ENCODE assay signal across 8 cellular contexts in genomic region chr5:132260714-132261615, GRCh38. TPM values are rescaled to one million over a fixed set of nuclear protein-coding genes. Genes with fewer than 3 reads are reported as not detected.
DNase-seq lines count a peak whose midpoint lies in the region; ATAC-seq and TF ChIP-seq lines count a peak whose summit lies in the region.

No MANE protein-coding gene starts in this region.

- peak overlapping the region; percentile 20; the same call in 1 of the 2 replicates for H3K4me2 ChIP-seq in PC-9
- peak overlapping the region; percentile 98 for H3K4me2 ChIP-seq in mammary epithelial cell (ENCODE audit: insufficient read depth, low read depth, low read length)

- dilution Hi-C loops in mammary epithelial cell (cut with HindIII; ENCODE audit: low sequenced_read_pairs) = loop anchor here (5.0 kb wide), 2 partner anchors 34 to 106 kb away; partner anchors contain the start of genes P4HA2 and SLC22A5

- H4K20me1 ChIP-seq in PC-9 (ENCODE audit: insufficient read depth) = no peaks in the 10 kb centered on the region
- H4K20me1 ChIP-seq in mammary epithelial cell (ENCODE audit: insufficient read depth, low read length) = no peaks in the 10 kb centered on the region

- TF ChIP-seq CTCF in PC-9 (conservative IDR thresholded peaks at IDR 0.05) (no peak), mammary epithelial cell (conservative IDR thresholded peaks at IDR 0.05 in 1 of 2, IDR thresholded peaks at IDR 0.05 in 1 of 2; ENCODE audit: extremely low read depth in 1 of 2, insufficient read depth in 1 of 2, low read depth in 1 of 2, low read length in 2 of 2) (no peak)

- intact Hi-C loops in Right ventricle myocardium superior (cut with DNase I) (no loop called here), cardiac septum (cut with DNase I) (no loop called here), PC-9 (cut with micrococcal nuclease; ENCODE audit: unreplicated experiment) (no loop called here), mammary epithelial cell (cut with micrococcal nuclease) (no loop called here)

- ATAC-seq in Right ventricle myocardium superior (ENCODE audit: poor library complexity) (no peak), GM19467 (IDR thresholded peaks at IDR 0.05; ENCODE audit: unreplicated experiment) (no peak), HG03469 (IDR thresholded peaks at IDR 0.05; ENCODE audit: unreplicated experiment) (no peak)

- in situ Hi-C loops in mammary epithelial cell (cut with MboI; ENCODE audit: low sequenced_read_pairs in 2 of 2) = no loop called here

- H3K4me3 ChIP-seq in PC-9 = no peak overlapping the region
- H3K4me3 ChIP-seq in mammary epithelial cell (replicated peaks in 1 of 3; ENCODE audit: insufficient read depth in 1 of 3, low read depth in 2 of 3, low read length in 3 of 3) = peak overlapping the region in 1 of 3 experiments; percentile 81
- H3K4me3 ChIP-seq in mucosa of rectum (ENCODE audit: low read length in 2 of 2) = no peak overlapping the region

- H3F3A ChIP-seq in PC-9 (ENCODE audit: insufficient read depth, low read depth) = peaks cover 7% of the 10 kb centered on the region; the same call in 1 of the 2 replicates

- no peaks in the 10 kb centered on the region for H3K9me3 ChIP-seq in PC-9 (ENCODE audit: insufficient read depth, low read depth)
- no peaks in the 10 kb centered on the region for H3K9me3 ChIP-seq in mammary epithelial cell (replicated peaks; ENCODE audit: insufficient read depth, low read length)
- H3K9me3 ChIP-seq in mucosa of rectum (ENCODE audit: control insufficient read depth in 2 of 2, low read length in 2 of 2) = no peaks in the 10 kb centered on the region

- 0 out of 2 replicates have a peak, but pooled peaks cover 3% of the 10 kb centered on the region for H3K27me3 ChIP-seq in PC-9 (ENCODE audit: insufficient read depth, low read depth)
- no peaks in the 10 kb centered on the region for H3K27me3 ChIP-seq in mammary epithelial cell (ENCODE audit: insufficient read depth, low read length)
- H3K27me3 ChIP-seq in mucosa of rectum (ENCODE audit: control insufficient read depth in 2 of 2, insufficient read depth in 2 of 2, low read length in 2 of 2) = no peaks in the 10 kb centered on the region

- H3K9ac ChIP-seq in mammary epithelial cell (ENCODE audit: insufficient read depth, low read length) (peak overlapping the region; percentile 99), mucosa of rectum (ENCODE audit: low read depth in 1 of 2, low read length in 2 of 2) (no peak overlapping the region)

- H2AFZ ChIP-seq in PC-9 (no peak overlapping the region), mammary epithelial cell (ENCODE audit: low read depth, low read length) (no peak overlapping the region)

- H3K36me3 ChIP-seq in PC-9 (ENCODE audit: low read depth) = no peaks in the 10 kb centered on the region
- H3K36me3 ChIP-seq in mammary epithelial cell (ENCODE audit: insufficient read depth, low read length) = peaks cover 6% of the 10 kb centered on the region
- no peaks in the 10 kb centered on the region for H3K36me3 ChIP-seq in mucosa of rectum (ENCODE audit: control insufficient read depth in 2 of 2, insufficient read depth in 2 of 2, low read length in 2 of 2)

- WGBS in mammary epithelial cell (ENCODE audit: low coverage, missing lambda C conversion rate) = 0% methylated on average over 6 of the region's 6 CpGs

- H3K27ac ChIP-seq in PC-9 = no peak overlapping the region
- H3K27ac ChIP-seq in mammary epithelial cell (ENCODE audit: insufficient read depth, low read depth, low read length) = peak overlapping the region; percentile 92
- H3K27ac ChIP-seq in mucosa of rectum (ENCODE audit: low read depth in 2 of 2, low read length in 2 of 2) = peak overlapping the region; percentile 81 to 86
- peak overlapping the region; percentile 9 for H3K27ac ChIP-seq in substantia nigra (ENCODE audit: low read depth, low read length, poor library complexity, severe bottlenecking)

- POLR2A ChIA-PET in PC-9 (lab: Charles Lee; ENCODE audit: unreplicated experiment) = interaction anchor here (0.6 to 0.9 kb wide), 3 partner anchors 21 to 999 kb away, joined by 5 to 7 read pairs (median 6); no protein-coding TSS in a partner anchor

- H3K9me2 ChIP-seq in PC-9 (ENCODE audit: insufficient read depth) = no peaks in the 10 kb centered on the region

- H3K4me1 ChIP-seq in PC-9 (replicated peaks; ENCODE audit: insufficient read depth) (peaks cover 45% of the 10 kb centered on the region), mammary epithelial cell (ENCODE audit: insufficient read depth, low read length) (peaks cover 80% of the 10 kb centered on the region), mucosa of rectum (ENCODE audit: control insufficient read depth in 2 of 2, insufficient read depth in 2 of 2, low read length in 2 of 2) (peaks cover 14 to 29% of the 10 kb centered on the region in 2 donors)

- DNase-seq in Right ventricle myocardium superior (peak; percentile 65), cardiac septum (ENCODE audit: low spot score) (no peak), PC-9 (peak; percentile 60 to 76), mammary epithelial cell (peak; percentile 95), substantia nigra (lab: John Stamatoyannopoulos, UW) (peak in 26 of 49 donors; percentile 13 to 84 (median 44))

- BruUV-seq in PC-9 (replicated peaks; lab: Mats Ljungman, UMichigan) (TSS peak; percentile 27), mammary epithelial cell (replicated peaks; lab: Mats Ljungman, UMichigan) (no TSS peak)

- H3K79me2 ChIP-seq in PC-9 (ENCODE audit: low read depth) (no peaks in the 10 kb centered on the region), mammary epithelial cell (ENCODE audit: insufficient read depth, low read length) (peaks cover 58% of the 10 kb centered on the region)

- CTCF ChIA-PET in PC-9 (lab: Charles Lee) (interaction anchor here (1.5 kb wide), 1 partner anchor 23 kb away, joined by 4 read pairs; no protein-coding TSS in a partner anchor), mammary epithelial cell (lab: Charles Lee; ENCODE audit: low non-redundant PET) (no interaction called here)

RNA-seq across cellular contexts. Expression of gene PDLIM4, which starts 3.5 kb away (rescaled TPM):
- total RNA-seq in Right ventricle myocardium superior (5.2 TPM), cardiac septum (8.8 TPM), PC-9 (2021) (35.8 and 47.2 TPM in 2 replicates), mammary epithelial cell (100 to 1,000 TPM; 101 to 217 TPM)
- 120 TPM for polyA plus RNA-seq in mammary epithelial cell
- 48.5 TPM for polyA minus RNA-seq in mammary epithelial cell

RNA-seq across cellular contexts. Expression of gene SLC22A4, which starts 33.2 kb away (rescaled TPM):
- 1.6 TPM for total RNA-seq in Right ventricle myocardium superior
- total RNA-seq in cardiac septum = 2.2 TPM
- 4.2 and 4.9 TPM in 2 replicates for total RNA-seq in PC-9 (2021)
- total RNA-seq in mammary epithelial cell = 1 to 10 TPM; 2.0 to 5.2 TPM
- polyA plus RNA-seq in mammary epithelial cell = 2.1 TPM
- 5.6 TPM for polyA minus RNA-seq in mammary epithelial cell

RNA-seq across cellular contexts. Expression of gene P4HA2, which starts 33.3 kb away (rescaled TPM):
- total RNA-seq in Right ventricle myocardium superior (77.2 TPM), cardiac septum (50.5 TPM), PC-9 (2021) (21.7 and 24.0 TPM in 2 replicates), mammary epithelial cell (100 to 1,000 TPM; 103 to 142 TPM)
- polyA plus RNA-seq in mammary epithelial cell = 134 TPM
- 255 TPM for polyA minus RNA-seq in mammary epithelial cell
